ENCODE assay signal across 8 cellular contexts in the genomic region with DNA sequence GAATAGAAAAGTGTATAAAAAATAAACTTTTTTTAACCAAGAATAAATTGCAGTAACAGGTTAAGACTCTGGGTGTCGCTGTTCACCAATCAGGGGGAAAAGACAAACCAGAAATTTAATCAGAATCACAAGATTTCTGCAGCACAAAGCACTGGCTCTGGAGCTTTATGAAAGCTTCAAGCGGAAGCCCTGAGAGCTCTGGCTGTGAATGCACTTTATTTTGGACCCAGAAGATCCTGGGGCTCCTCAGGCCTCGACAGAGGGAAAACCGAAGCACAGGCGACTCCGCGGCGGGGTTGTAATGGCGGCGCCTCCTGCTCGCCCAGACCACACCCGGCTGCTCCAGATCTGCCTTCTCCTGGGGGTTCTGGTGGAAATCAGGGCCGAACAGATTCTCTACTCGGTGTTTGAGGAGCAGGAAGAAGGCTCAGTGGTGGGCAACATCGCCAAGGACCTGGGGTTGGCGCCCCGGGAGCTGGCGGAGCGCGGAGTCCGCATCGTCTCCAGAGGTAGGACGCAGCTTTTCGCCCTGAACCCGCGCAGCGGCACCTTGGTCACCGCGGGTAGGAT. TPM values are rescaled to one million over a fixed set of nuclear protein-coding genes. Genes with fewer than 3 reads are reported as not detected.
DNase-seq lines count a peak whose midpoint lies in the region; ATAC-seq and TF ChIP-seq lines count a peak whose summit lies in the region.

Gene PCDHGA4, plus strand, starts transcription at position 122 of the 570 bp plus-strand sequence. Its CDS starts 87 bp downstream, at position 209.

- H3K79me2 ChIP-seq in DND-41 (ENCODE audit: insufficient read depth, low read length) = no peaks in the 10 kb centered on the region
- no peaks in the 10 kb centered on the region for H3K79me2 ChIP-seq in osteoblast (ENCODE audit: insufficient read depth, low read length)

- no peaks in the 10 kb centered on the region for H3K9me3 ChIP-seq in DND-41 (ENCODE audit: insufficient read depth, low read length, severe bottlenecking)
- H3K9me3 ChIP-seq in osteoblast (ENCODE audit: low read depth, low read length) = peaks cover 10% of the 10 kb centered on the region

- H3K27me3 ChIP-seq in DND-41 (ENCODE audit: insufficient read depth, low read length, poor library complexity) (no peaks in the 10 kb centered on the region), osteoblast (ENCODE audit: insufficient read depth, low read length) (peaks cover 26% of the 10 kb centered on the region)

- H3K4me1 ChIP-seq in DND-41 (ENCODE audit: insufficient read depth, low read length) (peaks cover 2% of the 10 kb centered on the region; the same call in 1 of the 2 replicates), osteoblast (ENCODE audit: insufficient read depth, low read length) (peaks cover 2% of the 10 kb centered on the region)

- H3K27ac Mint-ChIP-seq in chondrocyte (ENCODE audit: unreplicated experiment) = no peak within 1 kb of the TSS

- H2AFZ ChIP-seq in DND-41 (ENCODE audit: low read depth, low read length) (no peak within 1 kb of the TSS), osteoblast (ENCODE audit: low read length) (peak within 1 kb of the TSS; percentile 88)

- peak; percentile 63 for TF ChIP-seq CTCF in DND-41 (IDR thresholded peaks at IDR 0.05; ENCODE audit: borderline replicate concordance, extremely low read depth, low read length, poor library complexity, severe bottlenecking)
- peak; percentile 49 for TF ChIP-seq CTCF in chondrocyte (IDR thresholded peaks at IDR 0.05)
- TF ChIP-seq CTCF in osteoblast (IDR thresholded peaks at IDR 0.05; ENCODE audit: extremely low read depth, low read depth, low read length) = peak; percentile 65

- no peak within 1 kb of the TSS for H3K9ac ChIP-seq in DND-41 (ENCODE audit: low read depth, low read length)

- H3K4me2 ChIP-seq in DND-41 (ENCODE audit: insufficient read depth, low read length) (no peak within 1 kb of the TSS), osteoblast (ENCODE audit: insufficient read depth, low read length) (peak within 1 kb of the TSS; percentile 75)

- H3K9me3 Mint-ChIP-seq in chondrocyte (ENCODE audit: low read depth) = peaks cover 54% of the 10 kb centered on the region

- H3K27me3 Mint-ChIP-seq in chondrocyte (ENCODE audit: low read depth) = no peaks in the 10 kb centered on the region

- H3K4me1 Mint-ChIP-seq in chondrocyte (ENCODE audit: low read depth) = no peaks in the 10 kb centered on the region

- H3K36me3 ChIP-seq in DND-41 (ENCODE audit: insufficient read depth, low read length) (no peaks in the 10 kb centered on the region), osteoblast (ENCODE audit: insufficient read depth, low read length) (no peaks in the 10 kb centered on the region)

- H3K27ac ChIP-seq in DND-41 (ENCODE audit: low read length) (no peak within 1 kb of the TSS), osteoblast (ENCODE audit: low read depth, low read length) (no peak within 1 kb of the TSS)

- H3K4me3 ChIP-seq in DND-41 (ENCODE audit: low read depth in 1 of 2, low read length in 2 of 2) (no peak within 1 kb of the TSS), osteoblast (ENCODE audit: insufficient read depth, low read length) (peak within 1 kb of the TSS; percentile 69)

- DNase-seq in DND-41 (no peak), LHCN-M2 (ENCODE audit: low read depth) (peak; percentile 12), chondrocyte (ENCODE audit: low spot score) (no peak), osteoblast (ENCODE audit: insufficient read length, low spot score, missing footprints) (no peak), dedifferentiated amniotic fluid mesenchymal stem cell (ENCODE audit: extremely low spot score) (no peak), SHP77 treated with DMSO at 0.1 percent for 48 hours (lab: John Stamatoyannopoulos, UW) (no peak)

- H3K4me3 Mint-ChIP-seq in chondrocyte (ENCODE audit: unreplicated experiment) = no peak within 1 kb of the TSS

- H4K20me1 ChIP-seq in DND-41 (ENCODE audit: insufficient read depth, low read length) (no peaks in the 10 kb centered on the region), osteoblast (ENCODE audit: insufficient read depth, low read length) (no peaks in the 10 kb centered on the region)

- ATAC-seq in DND-41 (ENCODE audit: insufficient read depth, low read depth) (no peak), HG03457 (IDR thresholded peaks at IDR 0.05; ENCODE audit: unreplicated experiment) (no peak), HG02763 (IDR thresholded peaks at IDR 0.05; ENCODE audit: unreplicated experiment) (no peak)

- peaks cover 12% of the 10 kb centered on the region for H3K36me3 Mint-ChIP-seq in chondrocyte (ENCODE audit: low read depth)

RNA-seq across cellular contexts. Expression of gene PCDHGA4, which starts in this region (rescaled TPM):
- total RNA-seq in LHCN-M2 (2014; rRNA removed) = 3.9 and 4.4 TPM in 2 replicates
- 2.0 TPM for polyA plus RNA-seq in LHCN-M2 (2012)
- 0.72 to 1.4 TPM (median 0.94 TPM) in 3 replicates for total RNA-seq in chondrocyte
- total RNA-seq in osteoblast = 6.8 and 6.9 TPM in 2 replicates
